1 cellular context compared by ENCODE assay signal in genomic region chr10:117496031-117496430, GRCh38.
TF ChIP-seq lines count a peak whose summit lies in the region.

No MANE protein-coding gene starts in this region.

TF ChIP-seq in HepG2, 621 proteins besides CTCF, POLR2A, EP300 and RAD21:
- no peak for TF ChIP-seq MED8 (CRISPR knock-in tag; IDR thresholded peaks at IDR 0.05; ENCODE audit: insufficient replicate concordance)
- peak; percentile 72 for TF ChIP-seq ZMYM3 (CRISPR knock-in tag; IDR thresholded peaks at IDR 0.05)
- TF ChIP-seq NAIF1 (CRISPR knock-in tag; IDR thresholded peaks at IDR 0.05; ENCODE audit: borderline replicate concordance), result no peak
- TF ChIP-seq ZNF441 (CRISPR knock-in tag; IDR thresholded peaks at IDR 0.05; ENCODE audit: borderline replicate concordance), result no peak
- TF ChIP-seq ZNF768 (CRISPR knock-in tag; IDR thresholded peaks at IDR 0.05), result no peak
TF ChIP-seq in HepG2: peak in this region for 1.
